1 cellular context compared by ENCODE assay signal in the genomic region with DNA sequence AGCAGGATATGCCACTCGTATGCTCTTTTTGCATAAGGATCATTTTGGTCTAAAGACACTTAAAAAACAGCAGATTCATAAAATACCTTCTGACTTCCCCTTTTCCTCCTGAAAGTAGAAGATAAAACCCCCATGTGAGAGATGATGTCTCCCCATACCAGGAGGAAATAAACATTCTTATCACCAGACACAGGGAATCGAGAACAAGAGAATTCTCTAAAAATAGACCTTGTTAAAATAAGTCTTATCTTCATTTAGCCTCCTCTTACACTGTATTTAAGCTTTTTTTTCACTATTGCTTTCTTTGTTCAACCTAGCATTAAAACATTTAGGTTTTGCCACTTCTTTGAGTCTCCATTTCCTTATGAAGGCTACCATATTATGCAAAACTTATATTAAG.
TF ChIP-seq lines count a peak whose summit lies in the region.

No MANE protein-coding gene starts in this region.

TF ChIP-seq in K562, 482 proteins besides CTCF, POLR2A, EP300 and RAD21 (continued from another document and continues in another):
- TF ChIP-seq VEZF1 (CRISPR knock-in tag; IDR thresholded peaks at IDR 0.05) (peak; percentile 19; the same call in 1 of the 2 replicates), MNT (conservative IDR thresholded peaks at IDR 0.05) (peak; percentile 25 to 57; a peak in 2 of 4 replicates), LCOR (CRISPR knock-in tag; IDR thresholded peaks at IDR 0.05) (0 out of 2 replicates have a peak, but pooled peaks have one; percentile 61), TAL1 (IDR thresholded peaks at IDR 0.05) (peak; percentile 93), HDAC2 (IDR thresholded peaks at IDR 0.05) (peak; percentile 44; the same call in 1 of the 2 replicates), NONO (IDR thresholded peaks at IDR 0.05; ENCODE audit: low read depth in 2 of 2, low read length in 1 of 2) (peak in 1 of 2 experiments; percentile 49; a peak in 1 of 4 replicates), ARID2 (IDR thresholded peaks at IDR 0.05) (no peak), ATF7 (IDR thresholded peaks at IDR 0.05) (peak; percentile 52; the same call in 1 of the 2 replicates), MTA1 (IDR thresholded peaks at IDR 0.05; ENCODE audit: borderline replicate concordance) (peak; percentile 50; the same call in 1 of the 2 replicates), FIP1L1 (IDR thresholded peaks at IDR 0.05; ENCODE audit: low read depth, low read length, poor library complexity, severe bottlenecking) (no peak), ZMIZ1 (IDR thresholded peaks at IDR 0.05; ENCODE audit: low read depth in 2 of 2, low read length in 2 of 2) (peak in 1 of 2 experiments; percentile 73; a peak in 2 of 4 replicates), HMGN3 (IDR thresholded peaks at IDR 0.05; ENCODE audit: borderline replicate concordance, extremely low read depth, insufficient read length, low read depth, low read length) (peak; percentile 33), ETS2 (tag; IDR thresholded peaks at IDR 0.05; ENCODE audit: borderline replicate concordance, poor library complexity, severe bottlenecking) (no peak), JUND (IDR thresholded peaks at IDR 0.05; ENCODE audit: borderline replicate concordance, low read depth, low read length) (peak; percentile 79), JUND (tag; IDR thresholded peaks at IDR 0.05; ENCODE audit: borderline replicate concordance, low read depth, low read length) (peak; percentile 63; the same call in 1 of the 3 replicates), EP400 (IDR thresholded peaks at IDR 0.05) (peak; percentile 48; the same call in 1 of the 2 replicates), MBD2 (IDR thresholded peaks at IDR 0.05; ENCODE audit: borderline replicate concordance, low read depth) (0 out of 2 replicates have a peak, but pooled peaks have one; percentile 45), TBL1XR1 (IDR thresholded peaks at IDR 0.05; ENCODE audit: low read length in 2 of 2) (peak; percentile 64 to 100; a peak in 3 of 4 replicates), TEAD1 (CRISPR knock-in tag; IDR thresholded peaks at IDR 0.05) (0 out of 4 replicates have a peak, but pooled peaks of 1 of the 2 experiments have one; percentile 32), MAFK (IDR thresholded peaks at IDR 0.05; ENCODE audit: low read length) (peak; percentile 29; the same call in 1 of the 2 replicates), POLR2H (tag; IDR thresholded peaks at IDR 0.05; ENCODE audit: low read depth) (0 out of 2 replicates have a peak, but pooled peaks have one; percentile 59), MITF (IDR thresholded peaks at IDR 0.05) (peak; percentile 68; the same call in 1 of the 2 replicates), KLF16 (IDR thresholded peaks at IDR 0.05) (peak; percentile 94), SMARCE1 (IDR thresholded peaks at IDR 0.05) (peak; percentile 94), ETV1 (tag; conservative IDR thresholded peaks at IDR 0.05; ENCODE audit: low read depth) (peak; percentile 69), NFIC (IDR thresholded peaks at IDR 0.05) (peak; percentile 85), ZBTB17 (CRISPR knock-in tag; IDR thresholded peaks at IDR 0.05) (0 out of 2 replicates have a peak, but pooled peaks have one; percentile 23), BCL6 (CRISPR knock-in tag; IDR thresholded peaks at IDR 0.05) (no peak), PRDM10 (IDR thresholded peaks at IDR 0.05; ENCODE audit: partially characterized antibody) (peak; percentile 71), CCNT2 (IDR thresholded peaks at IDR 0.05; ENCODE audit: borderline replicate concordance, extremely low read depth, insufficient read length, low read depth, low read length) (peak; percentile 87), BCOR (IDR thresholded peaks at IDR 0.05) (peak; percentile 44; the same call in 1 of the 2 replicates), GABPB2 (CRISPR knock-in tag; conservative IDR thresholded peaks at IDR 0.05) (no peak), KHSRP (IDR thresholded peaks at IDR 0.05) (0 out of 2 replicates have a peak, but pooled peaks have one; percentile 33), HDAC3 (IDR thresholded peaks at IDR 0.05; ENCODE audit: borderline replicate concordance, partially characterized antibody) (peak; percentile 99), ZNF592 (IDR thresholded peaks at IDR 0.05) (peak; percentile 26; the same call in 1 of the 2 replicates), RB1 (IDR thresholded peaks at IDR 0.05; ENCODE audit: low read depth) (no peak), ZKSCAN8 (CRISPR knock-in tag; IDR thresholded peaks at IDR 0.05) (peak; percentile 64; the same call in 1 of the 2 replicates)
- TF ChIP-seq, protein P1, sequence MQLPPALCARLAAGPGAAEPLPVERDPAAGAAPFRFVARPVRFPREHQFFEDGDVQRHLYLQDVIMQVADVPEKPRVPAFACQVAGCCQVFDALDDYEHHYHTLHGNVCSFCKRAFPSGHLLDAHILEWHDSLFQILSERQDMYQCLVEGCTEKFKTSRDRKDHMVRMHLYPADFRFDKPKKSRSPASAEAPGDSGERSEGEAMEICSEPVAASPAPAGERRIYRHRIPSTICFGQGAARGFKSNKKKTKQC (CRISPR knock-in tag; IDR thresholded peaks at IDR 0.05) = no peak
